ENCODE assay signal across 1 cellular context in genomic region chr19:50381881-50382729, GRCh38.
A peak's percentile ranks its signal among the peaks of the same experiment; 100 is the strongest.
TF ChIP-seq lines count a peak whose summit lies in the region.

No MANE protein-coding gene starts in this region.

TF ChIP-seq in HepG2, 621 proteins besides CTCF, POLR2A, EP300 and RAD21:
- peak; percentile 42 for TF ChIP-seq AGO2 (optimal IDR thresholded peaks at IDR 0.05; ENCODE audit: low read depth, low read length)
- no peak for TF ChIP-seq ZNF75D (CRISPR knock-in tag; IDR thresholded peaks at IDR 0.05; ENCODE audit: borderline replicate concordance)
- no peak for TF ChIP-seq BORCS8-MEF2B (CRISPR knock-in tag; IDR thresholded peaks at IDR 0.05)
- no peak for TF ChIP-seq TBX3 (IDR thresholded peaks at IDR 0.05; ENCODE audit: borderline replicate concordance)
- no peak for TF ChIP-seq ZFP62 (CRISPR knock-in tag; IDR thresholded peaks at IDR 0.05)
- no peak for TF ChIP-seq ATM (IDR thresholded peaks at IDR 0.05; ENCODE audit: borderline replicate concordance)
- TF ChIP-seq RBFOX2 (IDR thresholded peaks at IDR 0.05; ENCODE audit: low read depth, low read length), result peak; percentile 61; the same call in 1 of the 2 replicates
- TF ChIP-seq ZNF343 (CRISPR knock-in tag; IDR thresholded peaks at IDR 0.05), result no peak
- no peak for TF ChIP-seq NFYC (CRISPR knock-in tag; IDR thresholded peaks at IDR 0.05)
